Comparison of ENCODE assay signal across 8 cellular contexts in the genomic region with DNA sequence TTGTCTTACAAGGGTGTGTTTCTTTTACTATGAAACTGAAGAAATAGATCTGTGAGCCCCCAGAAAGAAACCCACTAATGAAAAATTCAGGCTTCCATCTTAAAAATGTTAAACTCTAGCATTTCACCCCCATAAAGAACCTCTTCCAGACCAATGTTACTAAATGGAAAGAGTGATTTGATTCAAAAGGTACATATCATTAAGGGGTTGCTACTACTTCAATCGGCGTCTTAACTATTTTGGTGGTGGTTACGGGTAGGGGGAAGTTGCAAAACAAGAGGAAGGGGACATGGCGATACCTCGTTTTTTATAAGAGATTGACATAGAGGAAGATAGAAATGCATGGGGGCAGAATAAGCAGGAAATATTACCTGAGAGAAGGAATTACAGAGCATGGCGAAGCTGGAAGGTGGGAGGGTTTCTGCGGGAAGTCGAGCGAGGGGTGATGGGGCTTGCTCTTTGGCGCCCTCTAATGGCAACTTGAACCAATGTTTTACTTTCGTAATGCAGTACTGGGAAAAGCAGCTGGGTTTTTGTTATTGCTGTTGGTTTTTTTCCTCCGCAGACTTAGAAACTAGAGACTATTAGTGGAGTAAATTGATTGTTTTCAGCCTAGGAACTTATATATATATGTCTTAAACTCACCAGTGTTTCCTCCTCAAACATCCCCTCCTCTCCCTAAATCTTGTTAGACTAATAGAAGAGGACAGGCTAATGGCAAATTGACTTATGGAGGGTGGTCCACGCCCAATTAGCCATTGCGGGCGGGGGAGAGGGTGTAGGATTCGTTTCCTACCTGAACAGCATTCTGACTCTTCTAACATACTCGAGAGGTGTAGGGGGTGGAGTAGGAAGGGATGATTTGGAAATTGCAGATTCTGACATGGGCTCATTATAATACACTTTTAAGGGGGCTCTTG. TPM values are rescaled to one million over a fixed set of nuclear protein-coding genes. Genes with fewer than 3 reads are reported as not detected.
A peak's percentile ranks its signal among the peaks of the same experiment; 100 is the strongest.
DNase-seq lines count a peak whose midpoint lies in the region; ATAC-seq and TF ChIP-seq lines count a peak whose summit lies in the region.

No MANE protein-coding gene starts in this region.

- H3K4me1 ChIP-seq in Karpas-422 (ENCODE audit: low read length) (peaks cover 20% of the 10 kb centered on the region), PC-3 (ENCODE audit: insufficient read depth, low read length) (no peaks in the 10 kb centered on the region; the same call in 1 of the 2 replicates), skeletal muscle satellite cell (ENCODE audit: control insufficient read depth, insufficient read depth, low read length) (peaks cover 13% of the 10 kb centered on the region)

- H3K9ac ChIP-seq in Karpas-422 (ENCODE audit: low read length) (peak overlapping the region; percentile 55), PC-3 (ENCODE audit: low read length) (no peak overlapping the region), skeletal muscle satellite cell (ENCODE audit: low read depth, low read length) (no peak overlapping the region)

- H3K79me2 ChIP-seq in Karpas-422 (ENCODE audit: low read length) = no peaks in the 10 kb centered on the region
- H3K79me2 ChIP-seq in PC-3 (ENCODE audit: low read length) = no peaks in the 10 kb centered on the region

- intact Hi-C loops in PC-3 (cut with micrococcal nuclease) = loop anchor here (2.0 to 10.0 kb wide), 5 partner anchors 136 to 996 kb away; no protein-coding TSS in a partner anchor

- H4K20me1 ChIP-seq in Karpas-422 (ENCODE audit: insufficient read depth, low read depth, low read length) (no peaks in the 10 kb centered on the region), PC-3 (ENCODE audit: low read length) (no peaks in the 10 kb centered on the region)

- H3K9me3 ChIP-seq in Karpas-422 (ENCODE audit: low read length) = no peaks in the 10 kb centered on the region
- H3K9me3 ChIP-seq in PC-3 (ENCODE audit: low read length) = no peaks in the 10 kb centered on the region
- H3K9me3 ChIP-seq in iPS-18c (ENCODE audit: control insufficient read depth, insufficient read depth, low read length) = no peaks in the 10 kb centered on the region
- no peaks in the 10 kb centered on the region for H3K9me3 ChIP-seq in skeletal muscle satellite cell (replicated peaks; ENCODE audit: low read length)

- H3K27ac ChIP-seq in Karpas-422 (ENCODE audit: low read length) = no peak overlapping the region
- H3K27ac ChIP-seq in PC-3 (ENCODE audit: low read length) = no peak overlapping the region

- H3K9me2 ChIP-seq in Karpas-422 (replicated peaks; ENCODE audit: insufficient read depth, low read length) (no peaks in the 10 kb centered on the region), PC-3 (replicated peaks; ENCODE audit: low read length) (no peaks in the 10 kb centered on the region)

- CTCF ChIA-PET in PC-3 (lab: Charles Lee) = interaction anchor here (0.5 to 1.5 kb wide), 3 partner anchors 490 to 974 kb away, joined by 3 to 4 read pairs (median 4); no protein-coding TSS in a partner anchor

- POLR2A ChIA-PET in PC-3 (lab: Charles Lee; ENCODE audit: unreplicated experiment) = no interaction called here

- peak; percentile 93 for TF ChIP-seq CTCF in PC-3 (conservative IDR thresholded peaks at IDR 0.05; ENCODE audit: low read depth, low read length)
- TF ChIP-seq CTCF in astrocyte of the spinal cord (IDR thresholded peaks at IDR 0.05; ENCODE audit: low read depth, low read length) = peak; percentile 86

- H2AFZ ChIP-seq in Karpas-422 (ENCODE audit: low read length) = peak overlapping the region; percentile 99
- peak overlapping the region; percentile 67 for H2AFZ ChIP-seq in PC-3 (ENCODE audit: low read length)

- no TSS peak for BruUV-seq in PC-3 (replicated peaks; lab: Mats Ljungman, UMichigan)

- ATAC-seq in PC-3 = peak; percentile 87

- H3F3A ChIP-seq in PC-3 (ENCODE audit: low read length, unreplicated experiment) = no peaks in the 10 kb centered on the region

- in situ Hi-C loops in astrocyte of the spinal cord (cut with HindIII; ENCODE audit: low sequenced_read_pairs) = no loop called here

- peak overlapping the region; percentile 66 for H3K4me3 ChIP-seq in Karpas-422 (ENCODE audit: low read length)
- peak overlapping the region; percentile 41; the same call in 1 of the 2 replicates for H3K4me3 ChIP-seq in PC-3 (ENCODE audit: low read length)
- peak overlapping the region; percentile 35 for H3K4me3 ChIP-seq in astrocyte of the spinal cord (ENCODE audit: low read depth, low read length)
- H3K4me3 ChIP-seq in iPS-18c (ENCODE audit: insufficient read depth, low read depth, low read length) = peak overlapping the region; percentile 34; the same call in 1 of the 2 replicates
- peak overlapping the region; percentile 50 for H3K4me3 ChIP-seq in skeletal muscle satellite cell (ENCODE audit: low read length)

- H3K36me3 ChIP-seq in Karpas-422 (ENCODE audit: insufficient read depth, low read length) = no peaks in the 10 kb centered on the region
- H3K36me3 ChIP-seq in PC-3 (ENCODE audit: low read depth, low read length) = no peaks in the 10 kb centered on the region
- H3K36me3 ChIP-seq in skeletal muscle satellite cell (ENCODE audit: insufficient read depth, low read length) = no peaks in the 10 kb centered on the region

- H3K4me2 ChIP-seq in Karpas-422 (ENCODE audit: low read depth, low read length, poor library complexity, severe bottlenecking) (peak overlapping the region; percentile 93), PC-3 (ENCODE audit: low read length) (peak overlapping the region; percentile 72), skeletal muscle satellite cell (ENCODE audit: low read length) (peak overlapping the region; percentile 77)

- H3K27me3 ChIP-seq in Karpas-422 (ENCODE audit: low read length) = no peaks in the 10 kb centered on the region; the same call in 1 of the 2 replicates
- H3K27me3 ChIP-seq in PC-3 (ENCODE audit: low read length) = peaks cover 73% of the 10 kb centered on the region
- H3K27me3 ChIP-seq in skeletal muscle satellite cell (ENCODE audit: control insufficient read depth, insufficient read depth, low read length) = peaks cover 86% of the 10 kb centered on the region

- peak; percentile 36 for DNase-seq in NK-92 treated with Interleukin-12 subunit alpha and Interleukin-12 subunit beta, amount 100 ng/mL, for 24 hours (lab: John Stamatoyannopoulos, UW)
- DNase-seq in NK-92 (lab: John Stamatoyannopoulos, UW; ENCODE audit: unreplicated experiment) = no peak
- peak; percentile 73 for DNase-seq in HCEC 1CT
- peak; percentile 89 for DNase-seq in Karpas-422
- peak; percentile 76 for DNase-seq in PC-3
- peak; percentile 83 for DNase-seq in astrocyte of the spinal cord (ENCODE audit: low read depth, low spot score)

RNA-seq across cellular contexts. Expression of gene SOX2, which starts 11.3 kb away (rescaled TPM):
- 0.51 and 0.63 TPM in 2 replicates for total RNA-seq in Karpas-422 (2014; rRNA removed; shearing (Covaris generic); ENCODE audit: low replicate concordance)
- not detected in 2 replicates for total RNA-seq in PC-3 (2014; rRNA removed)
- total RNA-seq in skeletal muscle satellite cell (2012; rRNA removed) = under 0.01 TPM in 1 of 2 replicates, not detected in the other
